1 cellular context compared by ENCODE assay signal in genomic region chr1:179025975-179026812, GRCh38.
A peak's percentile ranks its signal among the peaks of the same experiment; 100 is the strongest.
TF ChIP-seq lines count a peak whose summit lies in the region.

No MANE protein-coding gene starts in this region.

TF ChIP-seq in K562, 482 proteins besides CTCF, POLR2A, EP300 and RAD21 (continued from another document and continues in another):
- TF ChIP-seq, protein P1, sequence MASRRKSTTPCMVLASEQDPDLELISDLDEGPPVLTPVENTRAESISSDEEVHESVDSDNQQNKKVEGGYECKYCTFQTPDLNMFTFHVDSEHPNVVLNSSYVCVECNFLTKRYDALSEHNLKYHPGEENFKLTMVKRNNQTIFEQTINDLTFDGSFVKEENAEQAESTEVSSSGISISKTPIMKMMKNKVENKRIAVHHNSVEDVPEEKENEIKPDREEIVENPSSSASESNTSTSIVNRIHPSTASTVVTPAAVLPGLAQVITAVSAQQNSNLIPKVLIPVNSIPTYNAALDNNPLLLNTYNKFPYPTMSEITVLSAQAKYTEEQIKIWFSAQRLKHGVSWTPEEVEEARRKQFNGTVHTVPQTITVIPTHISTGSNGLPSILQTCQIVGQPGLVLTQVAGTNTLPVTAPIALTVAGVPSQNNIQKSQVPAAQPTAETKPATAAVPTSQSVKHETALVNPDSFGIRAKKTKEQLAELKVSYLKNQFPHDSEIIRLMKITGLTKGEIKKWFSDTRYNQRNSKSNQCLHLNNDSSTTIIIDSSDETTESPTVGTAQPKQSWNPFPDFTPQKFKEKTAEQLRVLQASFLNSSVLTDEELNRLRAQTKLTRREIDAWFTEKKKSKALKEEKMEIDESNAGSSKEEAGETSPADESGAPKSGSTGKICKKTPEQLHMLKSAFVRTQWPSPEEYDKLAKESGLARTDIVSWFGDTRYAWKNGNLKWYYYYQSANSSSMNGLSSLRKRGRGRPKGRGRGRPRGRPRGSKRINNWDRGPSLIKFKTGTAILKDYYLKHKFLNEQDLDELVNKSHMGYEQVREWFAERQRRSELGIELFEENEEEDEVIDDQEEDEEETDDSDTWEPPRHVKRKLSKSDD (conservative IDR thresholded peaks at IDR 0.05; ENCODE audit: low read length): no peak
- no peak for TF ChIP-seq MYBL2 (IDR thresholded peaks at IDR 0.05; ENCODE audit: low read depth)
- no peak for TF ChIP-seq MYBL2 (CRISPR knock-in tag; IDR thresholded peaks at IDR 0.05; ENCODE audit: borderline replicate concordance)
- TF ChIP-seq NUFIP1 (IDR thresholded peaks at IDR 0.05; ENCODE audit: partially characterized antibody): no peak
- peak; percentile 58; the same call in 1 of the 2 replicates for TF ChIP-seq AFF4 (CRISPR knock-in tag; IDR thresholded peaks at IDR 0.05)
- no peak for TF ChIP-seq LARP7 (IDR thresholded peaks at IDR 0.05)
- peak; percentile 82; the same call in 1 of the 2 replicates for TF ChIP-seq FOXK1 (CRISPR knock-in tag; IDR thresholded peaks at IDR 0.05; ENCODE audit: borderline replicate concordance)
- TF ChIP-seq ETS2 (tag; IDR thresholded peaks at IDR 0.05; ENCODE audit: borderline replicate concordance, poor library complexity, severe bottlenecking): no peak
- TF ChIP-seq RBM25 (IDR thresholded peaks at IDR 0.05; ENCODE audit: low read depth, low read length, severe bottlenecking): no peak
- TF ChIP-seq E2F8 (IDR thresholded peaks at IDR 0.05; ENCODE audit: low read depth, partially characterized antibody): no peak
- TF ChIP-seq KLF16 (IDR thresholded peaks at IDR 0.05): no peak
- peak; percentile 75 for TF ChIP-seq ERF (CRISPR knock-in tag; IDR thresholded peaks at IDR 0.05)
- no peak for TF ChIP-seq MYNN (IDR thresholded peaks at IDR 0.05)
- no peak for TF ChIP-seq MYNN (CRISPR knock-in tag; IDR thresholded peaks at IDR 0.05)
- TF ChIP-seq, protein P2, sequence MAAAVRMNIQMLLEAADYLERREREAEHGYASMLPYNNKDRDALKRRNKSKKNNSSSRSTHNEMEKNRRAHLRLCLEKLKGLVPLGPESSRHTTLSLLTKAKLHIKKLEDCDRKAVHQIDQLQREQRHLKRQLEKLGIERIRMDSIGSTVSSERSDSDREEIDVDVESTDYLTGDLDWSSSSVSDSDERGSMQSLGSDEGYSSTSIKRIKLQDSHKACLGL (CRISPR knock-in tag; IDR thresholded peaks at IDR 0.05; ENCODE audit: borderline replicate concordance, poor library complexity, severe bottlenecking): no peak
- TF ChIP-seq ZBTB26 (CRISPR knock-in tag; IDR thresholded peaks at IDR 0.05): no peak
- no peak for TF ChIP-seq BHLHE40 (IDR thresholded peaks at IDR 0.05; ENCODE audit: low read length)
- no peak; the same call in 1 of the 2 replicates for TF ChIP-seq TCF3 (CRISPR knock-in tag; IDR thresholded peaks at IDR 0.05)
- no peak for TF ChIP-seq KLF6 (CRISPR knock-in tag; IDR thresholded peaks at IDR 0.05; ENCODE audit: borderline replicate concordance)
- TF ChIP-seq E2F3 (CRISPR knock-in tag; IDR thresholded peaks at IDR 0.05): peak; percentile 74
- TF ChIP-seq ZNF583 (CRISPR knock-in tag; IDR thresholded peaks at IDR 0.05): peak; percentile 78
- TF ChIP-seq, protein P3, sequence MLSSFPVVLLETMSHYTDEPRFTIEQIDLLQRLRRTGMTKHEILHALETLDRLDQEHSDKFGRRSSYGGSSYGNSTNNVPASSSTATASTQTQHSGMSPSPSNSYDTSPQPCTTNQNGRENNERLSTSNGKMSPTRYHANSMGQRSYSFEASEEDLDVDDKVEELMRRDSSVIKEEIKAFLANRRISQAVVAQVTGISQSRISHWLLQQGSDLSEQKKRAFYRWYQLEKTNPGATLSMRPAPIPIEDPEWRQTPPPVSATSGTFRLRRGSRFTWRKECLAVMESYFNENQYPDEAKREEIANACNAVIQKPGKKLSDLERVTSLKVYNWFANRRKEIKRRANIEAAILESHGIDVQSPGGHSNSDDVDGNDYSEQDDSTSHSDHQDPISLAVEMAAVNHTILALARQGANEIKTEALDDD (IDR thresholded peaks at IDR 0.05): no peak
- TF ChIP-seq, protein P4, sequence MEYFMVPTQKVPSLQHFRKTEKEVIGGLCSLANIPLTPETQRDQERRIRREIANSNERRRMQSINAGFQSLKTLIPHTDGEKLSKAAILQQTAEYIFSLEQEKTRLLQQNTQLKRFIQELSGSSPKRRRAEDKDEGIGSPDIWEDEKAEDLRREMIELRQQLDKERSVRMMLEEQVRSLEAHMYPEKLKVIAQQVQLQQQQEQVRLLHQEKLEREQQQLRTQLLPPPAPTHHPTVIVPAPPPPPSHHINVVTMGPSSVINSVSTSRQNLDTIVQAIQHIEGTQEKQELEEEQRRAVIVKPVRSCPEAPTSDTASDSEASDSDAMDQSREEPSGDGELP (CRISPR knock-in tag; IDR thresholded peaks at IDR 0.05; ENCODE audit: borderline replicate concordance): peak; percentile 63; the same call in 1 of the 2 replicates
- TF ChIP-seq ZC3H4 (CRISPR knock-in tag; IDR thresholded peaks at IDR 0.05; ENCODE audit: borderline replicate concordance): no peak
- TF ChIP-seq KDM1A (IDR thresholded peaks at IDR 0.05): no peak
- TF ChIP-seq FUS (optimal IDR thresholded peaks at IDR 0.05; ENCODE audit: low read depth, low read length): no peak
- TF ChIP-seq MAFF (IDR thresholded peaks at IDR 0.05; ENCODE audit: low read length): no peak
- TF ChIP-seq CEBPG (CRISPR knock-in tag; IDR thresholded peaks at IDR 0.05): no peak
- TF ChIP-seq CEBPG (tag; conservative IDR thresholded peaks at IDR 0.05 in 1 of 2, IDR thresholded peaks at IDR 0.05 in 1 of 2): no peak
- TF ChIP-seq ZC3H11A (IDR thresholded peaks at IDR 0.05; ENCODE audit: low read depth, low read length): no peak
- TF ChIP-seq FIP1L1 (IDR thresholded peaks at IDR 0.05; ENCODE audit: low read depth, low read length, poor library complexity, severe bottlenecking): peak; percentile 64
- no peak for TF ChIP-seq PATZ1 (CRISPR knock-in tag; IDR thresholded peaks at IDR 0.05; ENCODE audit: borderline replicate concordance)
- no peak for TF ChIP-seq ATF1 (CRISPR knock-in tag; IDR thresholded peaks at IDR 0.05)
- TF ChIP-seq ATF1 (tag; IDR thresholded peaks at IDR 0.05): peak; percentile 74
- TF ChIP-seq GATA2 (CRISPR knock-in tag; IDR thresholded peaks at IDR 0.05): no peak
- TF ChIP-seq ZNF12 (CRISPR knock-in tag; IDR thresholded peaks at IDR 0.05): peak; percentile 77; the same call in 1 of the 2 replicates
- no peak for TF ChIP-seq SMAD3 (CRISPR knock-in tag; conservative IDR thresholded peaks at IDR 0.05)
- no peak for TF ChIP-seq ZNF551 (CRISPR knock-in tag; IDR thresholded peaks at IDR 0.05)
- TF ChIP-seq NCOA4 (IDR thresholded peaks at IDR 0.05; ENCODE audit: partially characterized antibody): no peak
- peak; percentile 47 for TF ChIP-seq HCFC1 (IDR thresholded peaks at IDR 0.05; ENCODE audit: low read depth, low read length)
- TF ChIP-seq ZNF174 (CRISPR knock-in tag; IDR thresholded peaks at IDR 0.05): no peak
- no peak for TF ChIP-seq CEBPB (tag; IDR thresholded peaks at IDR 0.05)
- no peak for TF ChIP-seq PML (IDR thresholded peaks at IDR 0.05; ENCODE audit: low read length)
- TF ChIP-seq SNRNP70 (optimal IDR thresholded peaks at IDR 0.05; ENCODE audit: low read depth, low read length): no peak
- 0 out of 2 replicates have a peak, but pooled peaks have one; percentile 34 for TF ChIP-seq ZNF707 (CRISPR knock-in tag; conservative IDR thresholded peaks at IDR 0.05)
- TF ChIP-seq, protein P5, sequence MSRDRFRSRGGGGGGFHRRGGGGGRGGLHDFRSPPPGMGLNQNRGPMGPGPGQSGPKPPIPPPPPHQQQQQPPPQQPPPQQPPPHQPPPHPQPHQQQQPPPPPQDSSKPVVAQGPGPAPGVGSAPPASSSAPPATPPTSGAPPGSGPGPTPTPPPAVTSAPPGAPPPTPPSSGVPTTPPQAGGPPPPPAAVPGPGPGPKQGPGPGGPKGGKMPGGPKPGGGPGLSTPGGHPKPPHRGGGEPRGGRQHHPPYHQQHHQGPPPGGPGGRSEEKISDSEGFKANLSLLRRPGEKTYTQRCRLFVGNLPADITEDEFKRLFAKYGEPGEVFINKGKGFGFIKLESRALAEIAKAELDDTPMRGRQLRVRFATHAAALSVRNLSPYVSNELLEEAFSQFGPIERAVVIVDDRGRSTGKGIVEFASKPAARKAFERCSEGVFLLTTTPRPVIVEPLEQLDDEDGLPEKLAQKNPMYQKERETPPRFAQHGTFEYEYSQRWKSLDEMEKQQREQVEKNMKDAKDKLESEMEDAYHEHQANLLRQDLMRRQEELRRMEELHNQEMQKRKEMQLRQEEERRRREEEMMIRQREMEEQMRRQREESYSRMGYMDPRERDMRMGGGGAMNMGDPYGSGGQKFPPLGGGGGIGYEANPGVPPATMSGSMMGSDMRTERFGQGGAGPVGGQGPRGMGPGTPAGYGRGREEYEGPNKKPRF (IDR thresholded peaks at IDR 0.05; ENCODE audit: low read depth, low read length): no peak
- TF ChIP-seq YY1 (IDR thresholded peaks at IDR 0.05; ENCODE audit: borderline replicate concordance in 1 of 3, control insufficient read depth in 1 of 3, extremely low read depth in 1 of 3, insufficient read depth in 3 of 3, insufficient read length in 1 of 3, insufficient replicate concordance in 2 of 3, low read depth in 1 of 3, low read length in 2 of 3): peak in 2 of 3 experiments; percentile 3 to 49
- TF ChIP-seq MEF2A (IDR thresholded peaks at IDR 0.05; ENCODE audit: control insufficient read depth, low read depth, low read length): no peak
- no peak for TF ChIP-seq SMARCB1 (IDR thresholded peaks at IDR 0.05; ENCODE audit: insufficient read length, low read depth)
- no peak for TF ChIP-seq MECOM (CRISPR knock-in tag; IDR thresholded peaks at IDR 0.05)
- peak in 1 of 2 experiments; percentile 35; a peak in 1 of 4 replicates for TF ChIP-seq HDAC1 (IDR thresholded peaks at IDR 0.05)
- TF ChIP-seq SIN3A (IDR thresholded peaks at IDR 0.05; ENCODE audit: borderline replicate concordance in 2 of 2, control insufficient read depth in 1 of 2, low read depth in 2 of 2, low read length in 2 of 2): peak in 1 of 2 experiments; percentile 48; a peak in 1 of 4 replicates
- no peak for TF ChIP-seq MAFG (tag; conservative IDR thresholded peaks at IDR 0.05)
- 0 out of 2 replicates have a peak, but pooled peaks have one; percentile 89 for TF ChIP-seq RBM14 (IDR thresholded peaks at IDR 0.05; ENCODE audit: borderline replicate concordance, insufficient read depth, low read depth, low read length)
